Comparison of ENCODE assay signal across 24 cellular contexts in genomic region chr12:1126089-1126488, GRCh38.
DNase-seq lines count a peak whose midpoint lies in the region; ATAC-seq and TF ChIP-seq lines count a peak whose summit lies in the region.
"Had no signal": no experiment of that assay in that cellular context is flagged by ENCODE, and none has a peak within 500 bp of the region (broad histone marks: within the 10 kb centered on the region; RNA-seq: fewer than 3 reads in every experiment).

No MANE protein-coding gene starts in this region.

- H3K4me1 Mint-ChIP-seq in activated naive CD4-positive, alpha-beta T cell treated with anti-CD3 and anti-CD28 coated beads for 36 hours (ENCODE audit: low read depth) = peaks cover 25% of the 10 kb centered on the region
- peaks cover 29% of the 10 kb centered on the region for H3K4me1 Mint-ChIP-seq in T-helper 2 cell treated with Interferon-gamma antibody and Interleukin-4, amounts not matched to agents 5 μg/mL and 100 μg/mL, for 36 hours (ENCODE audit: low read depth)
- H3K4me1 Mint-ChIP-seq in type B pancreatic cell (ENCODE audit: unreplicated experiment) = no peaks in the 10 kb centered on the region

- no peaks in the 10 kb centered on the region for H3K27me3 Mint-ChIP-seq in activated naive CD4-positive, alpha-beta T cell treated with anti-CD3 and anti-CD28 coated beads for 36 hours (ENCODE audit: low read depth)
- H3K27me3 Mint-ChIP-seq in T-helper 2 cell treated with Interferon-gamma antibody and Interleukin-4, amounts not matched to agents 5 μg/mL and 100 μg/mL, for 36 hours (ENCODE audit: low read depth) = no peaks in the 10 kb centered on the region
- H3K27me3 Mint-ChIP-seq in type B pancreatic cell = no peaks in the 10 kb centered on the region

- H3K4me1 ChIP-seq in colonic mucosa = no peaks in the 10 kb centered on the region
- H3K4me1 ChIP-seq in transverse colon = peaks cover 0 to 32% (median 12%) of the 10 kb centered on the region in 4 donors
- H3K4me1 ChIP-seq: gastrocnemius medialis, SJCRH30, uterus had no signal

- H3K27me3 ChIP-seq in colonic mucosa (no peaks in the 10 kb centered on the region), transverse colon (no peaks in the 10 kb centered on the region)
- H3K27me3 ChIP-seq: BLaER1 treated with 17β-estradiol and CSF1 and Interleukin-3, amounts not matched to agents 10 nM and 100 nM; gastrocnemius medialis; hepatocyte; SJCRH30; uterus had no signal

- TF ChIP-seq CTCF in colonic mucosa (IDR thresholded peaks at IDR 0.05) = no peak
- TF ChIP-seq CTCF in transverse colon (IDR thresholded peaks at IDR 0.05) = no peak
- no peak for TF ChIP-seq CTCF in type B pancreatic cell (conservative IDR thresholded peaks at IDR 0.05)

- intact Hi-C loops in activated naive CD4-positive, alpha-beta T cell treated with anti-CD3 and anti-CD28 coated beads for 36 hours (cut with micrococcal nuclease) = loop anchor here (1.0 to 2.0 kb wide), 2 partner anchors 27 to 59 kb away; no protein-coding TSS in a partner anchor
- intact Hi-C loops in colonic mucosa (cut with DNase I) (no loop called here), transverse colon (cut with DNase I; ENCODE audit: low total_unique reads) (no loop called here)

- 44 to 69% methylated on average over 2 of the region's 2 CpGs for WGBS in transverse colon (ENCODE audit: low coverage in 1 of 2), 2 donors

- TF ChIP-seq EP300 in transverse colon (IDR thresholded peaks at IDR 0.05; ENCODE audit: low read depth) = no peak

- ATAC-seq in GM21526 (IDR thresholded peaks at IDR 0.05; ENCODE audit: low FRiP score, unreplicated experiment) = no peak
- ATAC-seq: esophagus mucosa, gastrocnemius medialis, left lobe of liver had no signal

- peak overlapping the region; percentile 33 for H3K27ac ChIP-seq in colonic mucosa
- peak overlapping the region; percentile 13 to 29 (median 15) for H3K27ac ChIP-seq in transverse colon
- H3K27ac ChIP-seq: BLaER1 treated with 17β-estradiol and CSF1 and Interleukin-3, amounts not matched to agents 10 nM and 100 nM; gastrocnemius medialis; hepatocyte; SJCRH30; uterus had no signal

- H3K36me3 Mint-ChIP-seq in activated naive CD4-positive, alpha-beta T cell treated with anti-CD3 and anti-CD28 coated beads for 36 hours (ENCODE audit: low read depth) = no peaks in the 10 kb centered on the region
- no peaks in the 10 kb centered on the region for H3K36me3 Mint-ChIP-seq in T-helper 2 cell treated with Interferon-gamma antibody and Interleukin-4, amounts not matched to agents 5 μg/mL and 100 μg/mL, for 36 hours (ENCODE audit: low read depth)
- H3K36me3 Mint-ChIP-seq in type B pancreatic cell = peaks cover 35% of the 10 kb centered on the region

- H3K36me3 ChIP-seq in colonic mucosa = no peaks in the 10 kb centered on the region
- H3K36me3 ChIP-seq in transverse colon = no peaks in the 10 kb centered on the region
- H3K36me3 ChIP-seq: gastrocnemius medialis, uterus had no signal

- CTCF ChIA-PET in activated naive CD4-positive, alpha-beta T cell treated with anti-CD3 and anti-CD28 coated beads for 36 hours (lab: Charles Lee) = interaction anchor here (0.6 to 1.3 kb wide), 4 partner anchors 10 to 458 kb away, joined by 3 to 5 read pairs (median 4); no protein-coding TSS in a partner anchor

- in situ Hi-C loops in transverse colon (cut with MboI; ENCODE audit: low pct_ligation_motif_present in 1 of 4, low pct_unique_long_range_greater_than_20kb in 1 of 4, low sequenced_read_pairs in 3 of 4) = no loop called here

- H3K4me3 ChIP-seq in colonic mucosa (no peak overlapping the region), transverse colon (no peak overlapping the region)
- H3K4me3 ChIP-seq: BLaER1 treated with 17β-estradiol and CSF1 and Interleukin-3, amounts not matched to agents 10 nM and 100 nM; gastrocnemius medialis; hepatocyte; SJCRH30; uterus had no signal

- H3K9me3 Mint-ChIP-seq in activated naive CD4-positive, alpha-beta T cell treated with anti-CD3 and anti-CD28 coated beads for 36 hours = no peaks in the 10 kb centered on the region
- no peaks in the 10 kb centered on the region for H3K9me3 Mint-ChIP-seq in T-helper 2 cell treated with Interferon-gamma antibody and Interleukin-4, amounts not matched to agents 5 μg/mL and 100 μg/mL, for 36 hours
- no peaks in the 10 kb centered on the region for H3K9me3 Mint-ChIP-seq in type B pancreatic cell

- no peak overlapping the region for H3K4me3 Mint-ChIP-seq in activated naive CD4-positive, alpha-beta T cell treated with anti-CD3 and anti-CD28 coated beads for 36 hours
- no peak overlapping the region for H3K4me3 Mint-ChIP-seq in T-helper 2 cell treated with Interferon-gamma antibody and Interleukin-4, amounts not matched to agents 5 μg/mL and 100 μg/mL, for 36 hours
- no peak overlapping the region for H3K4me3 Mint-ChIP-seq in type B pancreatic cell

- H3K9me3 ChIP-seq in colonic mucosa = no peaks in the 10 kb centered on the region
- H3K9me3 ChIP-seq in transverse colon = no peaks in the 10 kb centered on the region
- H3K9me3 ChIP-seq: BLaER1 treated with 17β-estradiol and CSF1 and Interleukin-3, amounts not matched to agents 10 nM and 100 nM; gastrocnemius medialis; SJCRH30; uterus had no signal

- peak; percentile 49 for DNase-seq in activated naive CD4-positive, alpha-beta T cell treated with anti-CD3 and anti-CD28 coated beads for 36 hours
- no peak for DNase-seq in activated naive CD4-positive, alpha-beta T cell treated with Interleukin-2 at 50 U/mL for 16 hours
- peak; percentile 10 for DNase-seq in T-helper 2 cell treated with Interferon-gamma antibody and Interleukin-4, amounts not matched to agents 5 μg/mL and 100 μg/mL, for 36 hours (ENCODE audit: low spot score)
- DNase-seq in colonic mucosa (no peak), transverse colon (no peak), type B pancreatic cell (ENCODE audit: extremely low spot score, unreplicated experiment) (no peak), HT-29 (ENCODE audit: low spot score) (no peak)
- DNase-seq: activated CD4-positive, alpha-beta T cell treated with anti-CD3 and anti-CD28 coated beads, Interleukin-2, amount 50 U/mL, for 1 hour; amniotic stem cell; gastrocnemius medialis; HCEC 1CT; mesenchymal stem cell; NCI-H1694; NCI-H2171; NCI-H524 treated with DMSO at 0.1 percent for 48 hours; SJCRH30; stimulated activated CD4-positive, alpha-beta T cell treated with anti-CD3 and anti-CD28 coated beads, Interleukin-1b, Interleukin-23, amount 100 ng/mL, for 48 hours; substantia nigra; uterus had no signal

- H3K9ac ChIP-seq in colonic mucosa (ENCODE audit: low read depth in 2 of 2, low read length in 2 of 2) = peak overlapping the region in 1 of 2 donors; percentile 19
- H3K9ac ChIP-seq: BLaER1 treated with 17β-estradiol and CSF1 and Interleukin-3, amounts not matched to agents 10 nM and 100 nM had no signal

- TF ChIP-seq POLR2A in transverse colon (IDR thresholded peaks at IDR 0.05) = no peak

- no peak overlapping the region for H3K27ac Mint-ChIP-seq in activated naive CD4-positive, alpha-beta T cell treated with anti-CD3 and anti-CD28 coated beads for 36 hours
- H3K27ac Mint-ChIP-seq in T-helper 2 cell treated with Interferon-gamma antibody and Interleukin-4, amounts not matched to agents 5 μg/mL and 100 μg/mL, for 36 hours = peak overlapping the region; percentile 34
- H3K27ac Mint-ChIP-seq in type B pancreatic cell = no peak overlapping the region

Comparison
In these comparisons a context has a peak if more than half of its experiments do, and no peak if none do; other contexts are left out.
1. DNase-seq: peak in activated naive CD4-positive, alpha-beta T cell treated with anti-CD3 and anti-CD28 coated beads for 36 hours (single experiment) and T-helper 2 cell treated with Interferon-gamma antibody and Interleukin-4, amounts not matched to agents 5 μg/mL and 100 μg/mL, for 36 hours (single experiment); none in activated naive CD4-positive, alpha-beta T cell treated with Interleukin-2 at 50 U/mL for 16 hours (single experiment), colonic mucosa (single experiment), transverse colon (single experiment), type B pancreatic cell (single experiment) and HT-29 (single experiment).